ENCODE assay signal across 1 cellular context in the genomic region with DNA sequence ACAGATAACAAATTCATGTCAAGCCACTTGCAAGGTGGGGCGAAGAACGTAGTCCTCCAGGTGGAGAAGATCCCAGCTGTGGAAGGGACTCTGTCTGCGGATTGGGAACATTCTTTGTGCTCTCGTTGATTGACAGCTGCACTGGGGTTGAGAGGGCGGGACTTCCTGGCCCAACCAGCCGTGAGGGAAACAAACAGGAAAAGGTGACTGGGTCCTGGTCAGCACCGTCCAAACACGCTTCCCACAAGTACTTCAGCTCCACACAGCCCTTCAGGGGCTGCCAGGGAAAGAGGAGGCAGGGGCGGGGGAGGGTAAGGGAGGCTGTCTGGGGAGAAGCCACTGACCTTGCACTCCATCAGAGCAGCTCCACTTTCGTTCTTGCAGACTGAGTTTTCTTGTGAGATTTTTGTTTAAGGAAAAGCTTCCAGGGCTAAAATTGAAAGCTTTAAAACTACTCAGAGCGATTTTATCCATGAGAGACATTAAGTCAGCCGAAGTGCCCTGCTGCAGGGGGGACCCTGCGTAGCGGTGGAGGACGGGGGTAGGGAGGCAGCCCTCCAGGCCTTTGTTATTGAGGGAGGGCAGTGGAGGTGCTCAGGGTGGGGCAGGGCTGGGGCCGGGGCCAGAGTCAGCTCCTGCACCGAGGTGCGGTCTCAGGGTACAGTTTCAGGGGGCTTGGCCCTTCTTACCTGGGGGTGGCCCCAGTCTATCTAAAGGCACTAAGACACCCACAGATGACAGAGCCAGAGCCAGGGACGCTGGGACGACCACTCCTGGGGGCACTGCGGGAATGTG.
TF ChIP-seq lines count a peak whose summit lies in the region.

No MANE protein-coding gene starts in this region.

TF ChIP-seq in endothelial cell of umbilical vein, 7 proteins besides CTCF, POLR2A, EP300 and RAD21 (continued from another document):
- TF ChIP-seq EZH2 (IDR thresholded peaks at IDR 0.05; ENCODE audit: borderline replicate concordance, low read depth, low read length, severe bottlenecking), result no peak
- TF ChIP-seq MYC (IDR thresholded peaks at IDR 0.05; ENCODE audit: low read depth, low read length), result no peak
- no peak for TF ChIP-seq JUN (IDR thresholded peaks at IDR 0.05; ENCODE audit: borderline replicate concordance, insufficient read depth, insufficient read length, low read depth)
- no peak for TF ChIP-seq FOS (IDR thresholded peaks at IDR 0.05; ENCODE audit: borderline replicate concordance, insufficient read depth, low read length)
TF ChIP-seq in endothelial cell of umbilical vein: peak in this region for 0.
